1 cellular context compared by ENCODE assay signal in the genomic region with DNA sequence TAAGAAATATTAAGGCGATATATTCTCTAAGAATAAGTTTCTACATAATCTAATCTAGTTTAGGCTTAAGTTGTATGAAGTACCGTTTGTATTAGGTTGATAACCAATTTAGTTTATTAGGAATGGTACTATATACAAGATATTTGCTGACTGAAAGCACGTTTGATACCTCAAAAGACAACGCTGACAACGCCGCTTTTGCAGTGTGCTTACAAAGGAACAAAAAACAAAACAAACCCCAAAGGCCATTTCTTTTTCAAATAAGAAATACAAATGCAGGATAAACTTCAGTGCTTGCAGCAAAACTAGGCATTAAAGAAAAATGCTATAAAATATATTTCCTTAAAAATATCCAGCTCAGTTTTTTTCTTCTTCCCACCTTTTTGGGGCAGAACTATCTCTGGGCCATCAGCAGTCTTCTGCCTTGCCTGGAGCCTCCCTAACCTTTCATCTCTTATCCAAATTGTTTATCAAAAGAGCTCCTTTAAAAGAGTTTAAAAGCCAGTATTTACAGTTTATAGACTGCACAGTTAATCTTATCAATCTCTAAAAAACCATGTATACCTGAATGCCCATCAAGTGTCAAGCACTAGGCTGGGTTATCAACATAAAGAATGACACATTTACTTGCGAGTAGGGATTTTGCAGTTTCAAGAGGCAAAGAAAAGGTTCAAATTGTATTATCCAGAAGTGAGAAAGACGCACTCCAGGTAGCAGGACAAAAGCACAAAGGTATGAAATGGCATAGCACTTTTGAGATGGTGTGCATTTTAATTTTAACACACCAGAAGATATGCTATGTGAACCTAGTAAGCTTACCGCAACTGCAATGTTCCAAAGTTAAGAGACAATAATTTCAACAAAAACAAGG.
TF ChIP-seq lines count a peak whose summit lies in the region.

No MANE protein-coding gene starts in this region.

TF ChIP-seq in GM23338, 12 proteins besides CTCF, POLR2A, EP300 and RAD21 (continued from another document):
- TF ChIP-seq ZNF462 (CRISPR knock-in tag; IDR thresholded peaks at IDR 0.05) (no peak), ZNF331 (CRISPR knock-in tag; IDR thresholded peaks at IDR 0.05; ENCODE audit: low read depth) (no peak), ZNF114 (CRISPR knock-in tag; IDR thresholded peaks at IDR 0.05) (no peak), REST (IDR thresholded peaks at IDR 0.05; ENCODE audit: unreplicated experiment) (no peak), STAT1 (IDR thresholded peaks at IDR 0.05; ENCODE audit: unreplicated experiment) (no peak), EZH2 (IDR thresholded peaks at IDR 0.05; ENCODE audit: low read depth, unreplicated experiment) (no peak)
- TF ChIP-seq, protein P1, sequence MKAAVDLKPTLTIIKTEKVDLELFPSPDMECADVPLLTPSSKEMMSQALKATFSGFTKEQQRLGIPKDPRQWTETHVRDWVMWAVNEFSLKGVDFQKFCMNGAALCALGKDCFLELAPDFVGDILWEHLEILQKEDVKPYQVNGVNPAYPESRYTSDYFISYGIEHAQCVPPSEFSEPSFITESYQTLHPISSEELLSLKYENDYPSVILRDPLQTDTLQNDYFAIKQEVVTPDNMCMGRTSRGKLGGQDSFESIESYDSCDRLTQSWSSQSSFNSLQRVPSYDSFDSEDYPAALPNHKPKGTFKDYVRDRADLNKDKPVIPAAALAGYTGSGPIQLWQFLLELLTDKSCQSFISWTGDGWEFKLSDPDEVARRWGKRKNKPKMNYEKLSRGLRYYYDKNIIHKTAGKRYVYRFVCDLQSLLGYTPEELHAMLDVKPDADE (IDR thresholded peaks at IDR 0.05) = no peak
